1 cellular context compared by ENCODE assay signal in genomic region chr20:46666818-46667515, GRCh38.
TF ChIP-seq lines count a peak whose summit lies in the region.

No MANE protein-coding gene starts in this region.

TF ChIP-seq in HepG2, 621 proteins besides CTCF, POLR2A, EP300 and RAD21 (continued from another document and continues in another):
- TF ChIP-seq AHDC1 (CRISPR knock-in tag; IDR thresholded peaks at IDR 0.05; ENCODE audit: borderline replicate concordance): peak; percentile 100
- TF ChIP-seq RFX1 (IDR thresholded peaks at IDR 0.05): no peak; the same call in 1 of the 2 replicates
- TF ChIP-seq GFI1 (CRISPR knock-in tag; IDR thresholded peaks at IDR 0.05; ENCODE audit: borderline replicate concordance): peak; percentile 98
- peak; percentile 97; the same call in 1 of the 2 replicates for TF ChIP-seq NCOA5 (CRISPR knock-in tag; IDR thresholded peaks at IDR 0.05)
- TF ChIP-seq DNMT3B (CRISPR knock-in tag; conservative IDR thresholded peaks at IDR 0.05): peak; percentile 97
- TF ChIP-seq YEATS2 (CRISPR knock-in tag; IDR thresholded peaks at IDR 0.05; ENCODE audit: borderline replicate concordance): peak; percentile 94
- peak; percentile 78; the same call in 1 of the 2 replicates for TF ChIP-seq IRX3 (CRISPR knock-in tag; IDR thresholded peaks at IDR 0.05; ENCODE audit: borderline replicate concordance, low read depth)
- peak; percentile 84; the same call in 1 of the 2 replicates for TF ChIP-seq EHMT2 (IDR thresholded peaks at IDR 0.05; ENCODE audit: borderline replicate concordance, low read depth, low read length)
- no peak for TF ChIP-seq AGO1 (IDR thresholded peaks at IDR 0.05; ENCODE audit: low read depth, low read length, poor library complexity, severe bottlenecking)
- no peak for TF ChIP-seq HMGA1 (CRISPR knock-in tag; conservative IDR thresholded peaks at IDR 0.05)
- no peak; the same call in 1 of the 2 replicates for TF ChIP-seq DNMT1 (CRISPR knock-in tag; IDR thresholded peaks at IDR 0.05)
- no peak for TF ChIP-seq IKZF1 (IDR thresholded peaks at IDR 0.05)
- TF ChIP-seq ZBTB39 (CRISPR knock-in tag; IDR thresholded peaks at IDR 0.05): peak; percentile 78; the same call in 1 of the 2 replicates
- peak; percentile 94 for TF ChIP-seq JUND (CRISPR knock-in tag; IDR thresholded peaks at IDR 0.05)
- TF ChIP-seq PHF5A (CRISPR knock-in tag; IDR thresholded peaks at IDR 0.05; ENCODE audit: low read depth, unreplicated experiment): peak; percentile 96
- TF ChIP-seq NCOA2 (CRISPR knock-in tag; IDR thresholded peaks at IDR 0.05): peak; percentile 100
- no peak; the same call in 1 of the 2 replicates for TF ChIP-seq DR1 (CRISPR knock-in tag; IDR thresholded peaks at IDR 0.05)
- no peak for TF ChIP-seq NPAS2 (CRISPR knock-in tag; IDR thresholded peaks at IDR 0.05; ENCODE audit: borderline replicate concordance)
- peak; percentile 84; the same call in 1 of the 2 replicates for TF ChIP-seq ZSCAN31 (CRISPR knock-in tag; IDR thresholded peaks at IDR 0.05; ENCODE audit: low read depth)
- TF ChIP-seq YEATS4 (CRISPR knock-in tag; IDR thresholded peaks at IDR 0.05; ENCODE audit: borderline replicate concordance): peak; percentile 97
- TF ChIP-seq SALL2 (CRISPR knock-in tag; IDR thresholded peaks at IDR 0.05): peak; percentile 97
- TF ChIP-seq ZNF776 (CRISPR knock-in tag; IDR thresholded peaks at IDR 0.05): 0 out of 2 replicates have a peak, but pooled peaks have one; percentile 42
- TF ChIP-seq ZNF780A (CRISPR knock-in tag; IDR thresholded peaks at IDR 0.05): peak; percentile 90; the same call in 1 of the 2 replicates
- TF ChIP-seq GABPB1 (CRISPR knock-in tag; IDR thresholded peaks at IDR 0.05): peak; percentile 78
- TF ChIP-seq MEF2D (CRISPR knock-in tag; IDR thresholded peaks at IDR 0.05): peak; percentile 98
- peak; percentile 73 for TF ChIP-seq ZNF777 (CRISPR knock-in tag; IDR thresholded peaks at IDR 0.05)
- TF ChIP-seq BORCS8-MEF2B (CRISPR knock-in tag; IDR thresholded peaks at IDR 0.05): peak; percentile 93
- peak; percentile 69; the same call in 1 of the 2 replicates for TF ChIP-seq CHD2 (IDR thresholded peaks at IDR 0.05; ENCODE audit: low read depth, low read length)
- TF ChIP-seq ZFAT (CRISPR knock-in tag; conservative IDR thresholded peaks at IDR 0.05): 0 out of 2 replicates have a peak, but pooled peaks have one; percentile 73
- TF ChIP-seq NKX3-1 (CRISPR knock-in tag; IDR thresholded peaks at IDR 0.05): peak; percentile 98
- TF ChIP-seq ZMAT3 (CRISPR knock-in tag; conservative IDR thresholded peaks at IDR 0.05): peak; percentile 96
- TF ChIP-seq ZBTB10 (CRISPR knock-in tag; IDR thresholded peaks at IDR 0.05; ENCODE audit: borderline replicate concordance): peak; percentile 94
- peak; percentile 77; the same call in 1 of the 2 replicates for TF ChIP-seq SATB2 (CRISPR knock-in tag; IDR thresholded peaks at IDR 0.05)
- no peak for TF ChIP-seq NRL (CRISPR knock-in tag; IDR thresholded peaks at IDR 0.05; ENCODE audit: borderline replicate concordance)
- TF ChIP-seq TFE3 (CRISPR knock-in tag; IDR thresholded peaks at IDR 0.05): peak; percentile 100
- no peak for TF ChIP-seq NBN (conservative IDR thresholded peaks at IDR 0.05)
- TF ChIP-seq ZNF580 (CRISPR knock-in tag; IDR thresholded peaks at IDR 0.05; ENCODE audit: borderline replicate concordance, low read depth): peak; percentile 98
- TF ChIP-seq ZNF720 (CRISPR knock-in tag; IDR thresholded peaks at IDR 0.05): no peak; the same call in 1 of the 2 replicates
- peak; percentile 94; the same call in 1 of the 2 replicates for TF ChIP-seq ZNF772 (CRISPR knock-in tag; IDR thresholded peaks at IDR 0.05)
- peak; percentile 93 for TF ChIP-seq ZNF362 (CRISPR knock-in tag; IDR thresholded peaks at IDR 0.05; ENCODE audit: borderline replicate concordance)
- TF ChIP-seq ZFP82 (CRISPR knock-in tag; IDR thresholded peaks at IDR 0.05; ENCODE audit: borderline replicate concordance): no peak
- TF ChIP-seq PRPF4 (IDR thresholded peaks at IDR 0.05; ENCODE audit: low read depth, low read length, poor library complexity, severe bottlenecking): no peak
- no peak for TF ChIP-seq CENPX (CRISPR knock-in tag; IDR thresholded peaks at IDR 0.05)
- TF ChIP-seq ZNF496 (CRISPR knock-in tag; IDR thresholded peaks at IDR 0.05; ENCODE audit: insufficient replicate concordance): no peak
- TF ChIP-seq MTERF4 (CRISPR knock-in tag; IDR thresholded peaks at IDR 0.05): 0 out of 2 replicates have a peak, but pooled peaks have one; percentile 70
- peak; percentile 100 for TF ChIP-seq SP5 (CRISPR knock-in tag; IDR thresholded peaks at IDR 0.05; ENCODE audit: borderline replicate concordance, low read depth)
- TF ChIP-seq ZNF557 (CRISPR knock-in tag; IDR thresholded peaks at IDR 0.05): peak; percentile 97
- TF ChIP-seq ZNF674 (CRISPR knock-in tag; IDR thresholded peaks at IDR 0.05; ENCODE audit: low read depth): no peak
